Comparison of ENCODE assay signal across 14 cellular contexts in the genomic region with DNA sequence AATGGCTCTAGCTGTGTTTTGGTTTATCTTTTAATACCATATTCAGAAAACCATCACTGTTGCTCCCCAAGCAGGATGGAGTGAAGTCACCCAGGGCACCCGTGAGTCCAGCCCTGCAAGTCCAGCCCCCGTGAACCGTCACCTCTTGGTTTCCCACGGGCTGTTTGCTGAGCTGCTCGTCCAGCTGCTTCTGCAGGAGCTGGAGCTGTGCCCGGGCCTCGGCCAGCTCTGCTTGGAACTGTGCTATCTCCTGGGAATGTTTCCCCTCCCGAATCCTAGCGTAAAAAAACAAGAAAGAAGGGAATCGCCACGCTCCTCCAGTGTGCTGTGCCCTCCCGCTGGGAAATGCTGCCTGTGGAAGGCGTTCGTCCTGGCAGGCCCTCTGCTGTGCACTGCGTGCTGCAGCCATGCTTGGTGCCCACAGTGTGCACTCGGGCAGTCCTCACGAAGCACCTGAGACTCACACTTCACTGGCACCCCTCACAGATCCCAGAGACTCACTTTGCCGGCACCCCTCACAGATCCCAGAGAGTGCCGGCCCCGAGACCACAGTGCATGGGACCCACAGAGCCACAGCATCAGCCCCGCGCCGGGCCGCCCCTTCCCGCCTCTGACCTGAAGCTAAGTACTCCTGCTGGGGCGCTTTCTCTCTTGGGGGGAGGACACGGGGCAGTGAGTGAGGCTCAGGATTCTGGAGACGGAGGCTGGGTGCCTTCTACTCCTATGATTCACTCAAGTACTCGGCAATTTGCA. TPM values are rescaled to one million over a fixed set of nuclear protein-coding genes. Genes with fewer than 3 reads are reported as not detected.
A peak's percentile ranks its signal among the peaks of the same experiment; 100 is the strongest.
DNase-seq lines count a peak whose midpoint lies in the region; ATAC-seq and TF ChIP-seq lines count a peak whose summit lies in the region.
"Had no signal": no experiment of that assay in that cellular context is flagged by ENCODE, and none has a peak within 500 bp of the region (broad histone marks: within the 10 kb centered on the region; RNA-seq: fewer than 3 reads in every experiment).

No MANE protein-coding gene starts in this region.

- peaks cover 31% of the 10 kb centered on the region for H3K79me1 ChIP-seq in mesenchymal stem cell (replicated peaks; ENCODE audit: low read length, poor library complexity, severe bottlenecking)

- H3K27me3 ChIP-seq in fibroblast of lung (ENCODE audit: control insufficient read depth, insufficient read depth, low read length) (no peaks in the 10 kb centered on the region), uterus (no peaks in the 10 kb centered on the region), mesenchymal stem cell (ENCODE audit: control insufficient read depth in 1 of 2, insufficient read depth in 1 of 2, low read length in 2 of 2) (no peaks in the 10 kb centered on the region)

- peak overlapping the region in 1 of 7 donors; percentile 68 for H3K27ac Mint-ChIP-seq in CD14-positive monocyte
- H3K27ac Mint-ChIP-seq: T-helper 1 cell treated with Interleukin-12 subunit alpha and Interleukin-12 subunit beta and Interleukin-4 antibody, amounts not matched to agents 30 μg/mL and 1 μg/mL, for 36 hours had no signal

- 94% methylated on average over 29 of the region's 29 CpGs for WGBS in mesenchymal stem cell

- H2BK120ac ChIP-seq in mesenchymal stem cell (ENCODE audit: low read depth, low read length): no peak overlapping the region

- peak; percentile 84 for ATAC-seq in Right ventricle myocardium inferior

- H2AFZ ChIP-seq in fibroblast of lung (ENCODE audit: low read length): no peak overlapping the region
- H2AFZ ChIP-seq in mesenchymal stem cell (ENCODE audit: low read depth, low read length): no peak overlapping the region

- no peak overlapping the region for H3K14ac ChIP-seq in mesenchymal stem cell (ENCODE audit: low read length in 2 of 2)

- no peak overlapping the region for H4K91ac ChIP-seq in mesenchymal stem cell (ENCODE audit: low read length)

- H2BK12ac ChIP-seq in mesenchymal stem cell (ENCODE audit: low read length in 2 of 2): peak overlapping the region in 1 of 2 experiments; percentile 37

- H3K18ac ChIP-seq in mesenchymal stem cell (ENCODE audit: low read depth in 1 of 2, low read length in 2 of 2): no peak overlapping the region

- no peak overlapping the region for H2BK15ac ChIP-seq in mesenchymal stem cell (ENCODE audit: low read depth, poor library complexity, severe bottlenecking)

- no peak overlapping the region for H3K4me3 Mint-ChIP-seq in CD14-positive monocyte
- H3K4me3 Mint-ChIP-seq: T-helper 1 cell treated with Interleukin-12 subunit alpha and Interleukin-12 subunit beta and Interleukin-4 antibody, amounts not matched to agents 30 μg/mL and 1 μg/mL, for 36 hours had no signal

- TF ChIP-seq CTCF in fibroblast of lung (conservative IDR thresholded peaks at IDR 0.05 in 1 of 2, IDR thresholded peaks at IDR 0.05 in 1 of 2; ENCODE audit: low read depth in 1 of 2, low read length in 2 of 2) (no peak), uterus (IDR thresholded peaks at IDR 0.05) (no peak), CD14-positive monocyte (IDR thresholded peaks at IDR 0.05) (no peak)

- no peak overlapping the region for H3K4ac ChIP-seq in mesenchymal stem cell (ENCODE audit: low read depth in 1 of 2, low read length in 2 of 2)

- H3K23ac ChIP-seq in mesenchymal stem cell (ENCODE audit: low read length in 2 of 2): no peak overlapping the region

- H4K8ac ChIP-seq in mesenchymal stem cell (ENCODE audit: low read length): no peak overlapping the region

- no peak overlapping the region for H2AK5ac ChIP-seq in mesenchymal stem cell (ENCODE audit: low read length, severe bottlenecking)

- H3K4me3 ChIP-seq in fibroblast of lung (replicated peaks in 1 of 4; ENCODE audit: control extremely low read depth in 1 of 4, insufficient read depth in 1 of 4, low read depth in 3 of 4, low read length in 4 of 4): no peak overlapping the region
- no peak overlapping the region for H3K4me3 ChIP-seq in uterus
- no peak overlapping the region for H3K4me3 ChIP-seq in mesenchymal stem cell (ENCODE audit: insufficient read depth in 1 of 2, low read depth in 1 of 2, low read length in 2 of 2)

- H4K20me1 ChIP-seq in fibroblast of lung (ENCODE audit: control insufficient read depth, extremely low read depth, insufficient read depth, low read length): no peaks in the 10 kb centered on the region

- H3K36me3 ChIP-seq in fibroblast of lung (ENCODE audit: control insufficient read depth, insufficient read depth, low read length): peaks cover 54% of the 10 kb centered on the region
- H3K36me3 ChIP-seq in uterus: no peaks in the 10 kb centered on the region
- H3K36me3 ChIP-seq in mesenchymal stem cell (ENCODE audit: control insufficient read depth in 1 of 2, insufficient read depth in 2 of 2, low read depth in 1 of 2, low read length in 2 of 2): peaks cover 92 to 93% of the 10 kb centered on the region in 2 experiments

- no peak overlapping the region for H3K9ac ChIP-seq in fibroblast of lung (ENCODE audit: insufficient read depth, low read length)
- H3K9ac ChIP-seq in mesenchymal stem cell (ENCODE audit: low read length): no peak overlapping the region

- H3K9me3 Mint-ChIP-seq in CD14-positive monocyte: peaks cover 0 to 1% (median 0%) of the 10 kb centered on the region in 7 donors
- H3K9me3 Mint-ChIP-seq: T-helper 1 cell treated with Interleukin-12 subunit alpha and Interleukin-12 subunit beta and Interleukin-4 antibody, amounts not matched to agents 30 μg/mL and 1 μg/mL, for 36 hours had no signal

- H3K4me1 ChIP-seq in fibroblast of lung (ENCODE audit: control insufficient read depth, extremely low read depth, insufficient read depth, low read length) (peaks cover 16% of the 10 kb centered on the region), uterus (no peaks in the 10 kb centered on the region), mesenchymal stem cell (ENCODE audit: control insufficient read depth, insufficient read depth, low read depth, low read length) (no peaks in the 10 kb centered on the region)

- intact Hi-C loops in Right ventricle myocardium inferior (cut with DNase I) (no loop called here), cardiac septum (cut with DNase I) (no loop called here), uterus (cut with DNase I; ENCODE audit: low total_unique reads) (no loop called here), CD14-positive monocyte (cut with micrococcal nuclease) (no loop called here)

- H3K27me3 Mint-ChIP-seq in CD14-positive monocyte (ENCODE audit: low read depth in 3 of 3): peaks cover 0 to 2% (median 0%) of the 10 kb centered on the region in 3 donors

- peaks cover 9% of the 10 kb centered on the region for H3K4me1 Mint-ChIP-seq in CD14-positive monocyte

- no peaks in the 10 kb centered on the region for H3K9me3 ChIP-seq in fibroblast of lung (ENCODE audit: control insufficient read depth, insufficient read depth, low read depth, low read length)
- no peaks in the 10 kb centered on the region for H3K9me3 ChIP-seq in uterus
- no peaks in the 10 kb centered on the region for H3K9me3 ChIP-seq in mesenchymal stem cell (ENCODE audit: control insufficient read depth, low read length)

- H3K4me2 ChIP-seq in fibroblast of lung (ENCODE audit: extremely low read depth, insufficient read depth, low read length) (no peak overlapping the region), mesenchymal stem cell (ENCODE audit: low read length, poor library complexity, severe bottlenecking) (no peak overlapping the region)

- peaks cover 9% of the 10 kb centered on the region for H3K79me2 ChIP-seq in fibroblast of lung (ENCODE audit: control insufficient read depth, insufficient read depth, low read length)

- peaks cover 59 to 90% of the 10 kb centered on the region in 2 donors for H3K36me3 Mint-ChIP-seq in CD14-positive monocyte

- peak overlapping the region; percentile 34 for H3K27ac ChIP-seq in fibroblast of lung (ENCODE audit: insufficient read depth, low read length)
- no peak overlapping the region for H3K27ac ChIP-seq in uterus
- H3K27ac ChIP-seq in mesenchymal stem cell (ENCODE audit: low read length, poor library complexity, severe bottlenecking): no peak overlapping the region

- H2BK5ac ChIP-seq in mesenchymal stem cell (ENCODE audit: low read depth, low read length, poor library complexity, severe bottlenecking): no peak overlapping the region

- no peak for TF ChIP-seq POLR2A in uterus (IDR thresholded peaks at IDR 0.05)

- DNase-seq in Right ventricle myocardium inferior (ENCODE audit: missing footprints): peak; percentile 88
- no peak for DNase-seq in cardiac septum (ENCODE audit: low spot score)
- peak; percentile 42 to 87 for DNase-seq in fibroblast of lung (ENCODE audit: low read depth in 2 of 2)
- DNase-seq in myocyte (ENCODE audit: low read depth): peak; percentile 85
- DNase-seq in uterus: peak; percentile 32 to 71
- no peak for DNase-seq in CD14-positive monocyte (ENCODE audit: low spot score)
- DNase-seq in mesenchymal stem cell: no peak
- DNase-seq in dedifferentiated amniotic fluid mesenchymal stem cell (ENCODE audit: extremely low spot score): no peak
- DNase-seq: activated CD4-positive, alpha-beta T cell treated with anti-CD3 and anti-CD28 coated beads for 4 hours; activated T-cell treated with anti-CD3 and anti-CD28 coated beads, Interleukin-2, amount 50 U/mL, for 48 hours; mesendoderm; NCI-H1105 treated with DMSO at 0.1 percent for 48 hours; NCI-H526 treated with DMSO at 0.1 percent for 48 hours had no signal

RNA-seq across cellular contexts. Expression of a gene that starts 15.4 kb away (rescaled TPM):
- total RNA-seq in Right ventricle myocardium inferior (24.9 TPM), cardiac septum (31.4 TPM), fibroblast of lung (45.5 and 55.8 TPM in 2 replicates), myocyte (50.8 and 51.6 TPM in 2 replicates), uterus (10 to 100 TPM; 21.2 to 87.4 (median 69.6) TPM)
- polyA plus RNA-seq in fibroblast of lung (54.5 and 55.9 TPM in 2 replicates), CD14-positive monocyte (10 to 100 TPM; 10.1 to 15.0 TPM)
- polyA plus RNA-seq in fibroblast of lung (2012): 45.9 and 53.9 TPM in 2 replicates
- 289 and 656 TPM in 2 replicates for polyA minus RNA-seq in fibroblast of lung (ENCODE audit: low replicate concordance)
- polyA plus RNA-seq in myocyte (2012): 67.0 TPM
- polyA plus RNA-seq in mesenchymal stem cell (2013, experiment 1 of 2): 32.8 TPM
- 33.6 TPM for polyA plus RNA-seq in mesenchymal stem cell (2013, experiment 2 of 2)

RNA-seq across cellular contexts. Expression of a gene that starts 51.7 kb away (rescaled TPM):
- 26.5 TPM for total RNA-seq in Right ventricle myocardium inferior
- 50.1 TPM for total RNA-seq in cardiac septum
- total RNA-seq in fibroblast of lung: 109 and 133 TPM in 2 replicates
- 26.1 and 28.3 TPM in 2 replicates for polyA plus RNA-seq in fibroblast of lung
- 29.1 and 38.7 TPM in 2 replicates for polyA plus RNA-seq in fibroblast of lung (2012)
- 80.7 and 111 TPM in 2 replicates for polyA minus RNA-seq in fibroblast of lung (ENCODE audit: low replicate concordance)
- total RNA-seq in myocyte: 92.9 and 109 TPM in 2 replicates
- 67.0 TPM for polyA plus RNA-seq in myocyte (2012)
- 100 to 1,000 TPM in 2 of 4 donors, 10 to 100 TPM in 2; 46.2 to 138 (median 90.1) TPM for total RNA-seq in uterus
- 1 to 10 TPM; 1.2 to 2.4 TPM for polyA plus RNA-seq in CD14-positive monocyte
- 23.3 TPM for polyA plus RNA-seq in mesenchymal stem cell (2013, experiment 1 of 2)
- 20.0 TPM for polyA plus RNA-seq in mesenchymal stem cell (2013, experiment 2 of 2)

Comparison
In these comparisons a context has a peak if more than half of its experiments do, and no peak if none do; other contexts are left out.
1. DNase-seq: peak in Right ventricle myocardium inferior (single experiment), fibroblast of lung (2 of 2), myocyte (single experiment) and uterus (2 of 2); none in cardiac septum (single experiment), CD14-positive monocyte (single experiment), mesenchymal stem cell (single experiment) and dedifferentiated amniotic fluid mesenchymal stem cell (single experiment).